24 cellular contexts compared by ENCODE assay signal in the genomic region with DNA sequence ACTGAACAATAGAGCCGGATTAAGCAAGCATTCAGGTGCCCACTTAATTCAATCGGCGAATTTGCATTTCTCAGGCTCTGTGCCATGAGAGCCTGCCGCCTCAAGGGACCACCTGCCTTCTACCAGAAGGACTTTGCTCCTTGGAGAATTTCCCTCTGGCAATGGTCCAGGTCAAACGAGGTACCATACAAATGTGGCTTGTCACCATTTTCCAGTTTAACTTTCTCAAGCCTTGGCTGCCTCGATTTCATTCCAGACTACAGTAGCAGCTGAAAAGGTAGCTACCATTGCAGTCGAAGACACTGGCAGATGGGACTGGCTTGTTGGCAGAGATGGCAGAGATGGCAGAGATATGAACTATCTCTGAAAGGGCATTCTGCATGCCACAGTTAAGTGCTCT.
DNase-seq lines count a peak whose midpoint lies in the region.
"Had no signal": no experiment of that assay in that cellular context is flagged by ENCODE, and none has a peak within 500 bp of the region (broad histone marks: within the 10 kb centered on the region; RNA-seq: fewer than 3 reads in every experiment).

No MANE protein-coding gene starts in this region.

- no peaks in the 10 kb centered on the region for H3K27me3 ChIP-seq in iPS-15b (ENCODE audit: control insufficient read depth, insufficient read depth, low read length)
- H3K27me3 ChIP-seq: upper lobe of left lung had no signal

- no peak overlapping the region for H3K9ac ChIP-seq in iPS-15b (ENCODE audit: low read depth, low read length)

- peak overlapping the region; percentile 1 for H3K4me3 ChIP-seq in iPS-15b (ENCODE audit: low read depth, low read length)
- H3K4me3 ChIP-seq: HAP-1, psoas muscle, upper lobe of left lung had no signal

- no peaks in the 10 kb centered on the region for H3K36me3 ChIP-seq in iPS-15b (ENCODE audit: control insufficient read depth, insufficient read depth, low read length)
- H3K36me3 ChIP-seq: HAP-1, neutrophil, upper lobe of left lung had no signal

- DNase-seq in DMS 273 (lab: John Stamatoyannopoulos, UW; ENCODE audit: unreplicated experiment) (peak; percentile 47), DMS 273 treated with DMSO at 0.1 percent for 48 hours (lab: John Stamatoyannopoulos, UW) (no peak), NCI-H1092 treated with DMSO at 0.1 percent for 48 hours (lab: John Stamatoyannopoulos, UW) (peak; percentile 48), NCI-H524 treated with DMSO at 0.1 percent for 48 hours (lab: John Stamatoyannopoulos, UW) (peak; percentile 86), NCI-H2029 treated with DMSO at 0.1 percent for 48 hours (lab: John Stamatoyannopoulos, UW) (no peak), NCI-H2196 treated with DMSO at 0.1 percent for 48 hours (lab: John Stamatoyannopoulos, UW; ENCODE audit: unreplicated experiment) (no peak)
- DNase-seq in stimulated activated CD4-positive, alpha-beta T cell treated with anti-CD3 and anti-CD28 coated beads, Interleukin-15, amount 100 ng/mL, for 24 hours, result no peak
- DNase-seq: activated CD4-positive, alpha-beta memory T cell treated with anti-CD3 and anti-CD28 coated beads, Interleukin-2, amount 10 ng/mL, durations not matched to agents 7 days and 5 days; activated effector memory CD4-positive, alpha-beta T cell treated with anti-CD3 and anti-CD28 coated beads, Interleukin-2, amount 50 U/mL, for 16 hours; activated naive CD8-positive, alpha-beta T cell treated with anti-CD3 and anti-CD28 coated beads, Interleukin-2, amount 10 ng/mL, durations not matched to agents 7 days and 5 days; CD4-positive, alpha-beta T cell; cerebellar nuclear complex; head of caudate nucleus; Kasumi-1; kidney glomerular epithelial cell; NCI-H446; psoas muscle; RPMI8226; stimulated activated CD4-positive, alpha-beta T cell treated with anti-CD3 and anti-CD28 coated beads, Interleukin-1b, Interleukin-23, amount 100 ng/mL, for 48 hours; T-helper 1 cell; upper lobe of left lung had no signal

- no peaks in the 10 kb centered on the region for H3K4me1 ChIP-seq in iPS-15b (ENCODE audit: control insufficient read depth, insufficient read depth, low read length)
- H3K4me1 ChIP-seq: HAP-1, psoas muscle had no signal

- no peaks in the 10 kb centered on the region for H3K9me3 ChIP-seq in iPS-15b (ENCODE audit: control insufficient read depth, insufficient read depth, low read length)
- H3K9me3 ChIP-seq: HAP-1, neutrophil, psoas muscle, upper lobe of left lung had no signal

Comparison
In these comparisons a context has a peak if more than half of its experiments do, and no peak if none do; other contexts are left out.
1. DNase-seq: peak in DMS 273 (single experiment), NCI-H1092 treated with DMSO at 0.1 percent for 48 hours (single experiment) and NCI-H524 treated with DMSO at 0.1 percent for 48 hours (single experiment); none in DMS 273 treated with DMSO at 0.1 percent for 48 hours (single experiment), NCI-H2029 treated with DMSO at 0.1 percent for 48 hours (single experiment), NCI-H2196 treated with DMSO at 0.1 percent for 48 hours (single experiment) and stimulated activated CD4-positive, alpha-beta T cell treated with anti-CD3 and anti-CD28 coated beads, Interleukin-15, amount 100 ng/mL, for 24 hours (single experiment).